Comparison of ENCODE assay signal across 1 cellular context in genomic region chr12:105713901-105714300, GRCh38.
TF ChIP-seq lines count a peak whose summit lies in the region.

No MANE protein-coding gene starts in this region.

TF ChIP-seq in GM23338, 12 proteins besides CTCF, POLR2A, EP300 and RAD21 (continued from another document):
- TF ChIP-seq ZNF462 (CRISPR knock-in tag; IDR thresholded peaks at IDR 0.05) (no peak), CREB1 (CRISPR knock-in tag; IDR thresholded peaks at IDR 0.05; ENCODE audit: low read depth) (no peak), ETS1 (IDR thresholded peaks at IDR 0.05) (no peak), ZNF114 (CRISPR knock-in tag; IDR thresholded peaks at IDR 0.05) (no peak)
TF ChIP-seq in GM23338: peak in this region for 0.
